In genomic region chr6:107161521-107161920, GRCh38 we compare ENCODE assay signal across 8 cellular contexts.
"Had no signal": no experiment of that assay in that cellular context is flagged by ENCODE, and none has a peak within 500 bp of the region (broad histone marks: within the 10 kb centered on the region; RNA-seq: fewer than 3 reads in every experiment).

No MANE protein-coding gene starts in this region.

- H3K4me3 Mint-ChIP-seq: H9 had no signal

- FAIRE-seq: H54, HTR-8/SVneo, K562 had no signal

- H2AFZ ChIP-seq: GM23248 had no signal

- ATAC-seq: K562 had no signal

- H3K4me3 ChIP-seq: GM23248, K562 had no signal

- H3K9ac ChIP-seq: GM23248 had no signal

- DNase-seq: GM23248, H9, HCEC 1CT, IMR-90, KG1 had no signal

- H3K27ac ChIP-seq: GM23248 had no signal

- H3K27ac Mint-ChIP-seq: H9 had no signal
